In genomic region chr18:48000701-48001100, GRCh38 we compare ENCODE assay signal across 18 cellular contexts.
"Had no signal": no experiment of that assay in that cellular context is flagged by ENCODE, and none has a peak within 500 bp of the region (broad histone marks: within the 10 kb centered on the region; RNA-seq: fewer than 3 reads in every experiment).

No MANE protein-coding gene starts in this region.

- H3K4me3 ChIP-seq: coronary artery, dorsolateral prefrontal cortex, hepatocyte, right atrium auricular region, sigmoid colon, skin epidermis, thyroid gland had no signal

- H3K4me1 ChIP-seq: sigmoid colon had no signal

- DNase-seq: dorsolateral prefrontal cortex; effector CD8-positive, alpha-beta T cell; foreskin melanocyte; head of caudate nucleus; kidney glomerular epithelial cell; mammary epithelial cell; naive thymus-derived CD8-positive, alpha-beta T cell; posterior cingulate gyrus; sigmoid colon; stimulated activated CD4-positive, alpha-beta T cell treated with anti-CD3 and anti-CD28 coated beads, Interleukin-12 subunit alpha, Interleukin-12 subunit beta, amount 100 ng/mL, for 4 hours; stimulated activated naive CD4-positive, alpha-beta T cell treated with Interleukin-2 at 50 U/mL for 16 hours; thyroid gland had no signal

- H3K27me3 ChIP-seq: dorsolateral prefrontal cortex, hepatocyte, neutrophil, right atrium auricular region, sigmoid colon, thyroid gland had no signal

- FAIRE-seq: urothelium cell line had no signal

- H3K36me3 ChIP-seq: neutrophil, right atrium auricular region, sigmoid colon, thyroid gland had no signal

- H3K27ac ChIP-seq: coronary artery, dorsolateral prefrontal cortex, hepatocyte, right atrium auricular region, sigmoid colon, skin epidermis, thyroid gland had no signal

- H3K9me3 ChIP-seq: neutrophil, thyroid gland had no signal
